In genomic region chr6:30889921-30890645, GRCh38 we compare ENCODE assay signal across 12 cellular contexts. TPM values are rescaled to one million over a fixed set of nuclear protein-coding genes. Genes with fewer than 3 reads are reported as not detected.
DNase-seq lines count a peak whose midpoint lies in the region; ATAC-seq, FAIRE-seq and TF ChIP-seq lines count a peak whose summit lies in the region.
"Had no signal": no experiment of that assay in that cellular context is flagged by ENCODE, and none has a peak within 500 bp of the region (broad histone marks: within the 10 kb centered on the region; RNA-seq: fewer than 3 reads in every experiment).

No MANE protein-coding gene starts in this region.

- TF ChIP-seq CTCF in astrocyte (IDR thresholded peaks at IDR 0.05; ENCODE audit: insufficient read depth, low read depth, low read length) (no peak), mesothelial cell of epicardium (IDR thresholded peaks at IDR 0.05; ENCODE audit: unreplicated experiment) (no peak), type B pancreatic cell (conservative IDR thresholded peaks at IDR 0.05) (no peak)

- FAIRE-seq in astrocyte (lab: Jason Lieb, UNC), result no peak

- peaks cover 6% of the 10 kb centered on the region for H3K27me3 Mint-ChIP-seq in activated CD8-positive, alpha-beta memory T cell treated with anti-CD3 and anti-CD28 coated beads, Interleukin-2, amount 10 ng/mL, durations not matched to agents 7 days and 5 days
- no peaks in the 10 kb centered on the region for H3K27me3 Mint-ChIP-seq in astrocyte (ENCODE audit: low read depth, unreplicated experiment)
- H3K27me3 Mint-ChIP-seq in mesothelial cell of epicardium (ENCODE audit: low read depth), result no peaks in the 10 kb centered on the region
- H3K27me3 Mint-ChIP-seq in type B pancreatic cell, result no peaks in the 10 kb centered on the region
- H3K27me3 Mint-ChIP-seq: T-cell had no signal

- H3K9me3 Mint-ChIP-seq in activated CD8-positive, alpha-beta memory T cell treated with anti-CD3 and anti-CD28 coated beads, Interleukin-2, amount 10 ng/mL, durations not matched to agents 7 days and 5 days (ENCODE audit: low read depth), result no peaks in the 10 kb centered on the region
- no peaks in the 10 kb centered on the region for H3K9me3 Mint-ChIP-seq in astrocyte (ENCODE audit: unreplicated experiment)
- no peaks in the 10 kb centered on the region for H3K9me3 Mint-ChIP-seq in mesothelial cell of epicardium
- no peaks in the 10 kb centered on the region for H3K9me3 Mint-ChIP-seq in type B pancreatic cell
- H3K9me3 Mint-ChIP-seq: IgD-negative memory B cell, T-cell had no signal

- peaks cover 42% of the 10 kb centered on the region for H3K4me1 ChIP-seq in astrocyte (ENCODE audit: insufficient read depth, low read length)
- peaks cover 14% of the 10 kb centered on the region for H3K4me1 ChIP-seq in effector memory CD4-positive, alpha-beta T cell (ENCODE audit: control insufficient read depth, insufficient read depth, low read length, poor library complexity, severe bottlenecking)

- ATAC-seq in activated CD8-positive, alpha-beta memory T cell treated with anti-CD3 and anti-CD28 coated beads, Interleukin-2, amount 10 ng/mL, durations not matched to agents 7 days and 5 days, result no peak
- ATAC-seq: T-cell had no signal

- no peak overlapping the region for H3K27ac ChIP-seq in astrocyte (ENCODE audit: low read depth, low read length)
- H3K27ac ChIP-seq in effector memory CD4-positive, alpha-beta T cell (ENCODE audit: insufficient read depth, low read length, poor library complexity, severe bottlenecking), result no peak overlapping the region

- H4K20me1 ChIP-seq in astrocyte (ENCODE audit: insufficient read depth, low read length), result peaks cover 23% of the 10 kb centered on the region

- H3K4me3 ChIP-seq in astrocyte (ENCODE audit: insufficient read depth, low read depth, low read length), result no peak overlapping the region
- no peak overlapping the region for H3K4me3 ChIP-seq in effector memory CD4-positive, alpha-beta T cell (ENCODE audit: insufficient read depth, low read depth, low read length, poor library complexity, severe bottlenecking)

- peaks cover 3% of the 10 kb centered on the region for H3K36me3 ChIP-seq in astrocyte (ENCODE audit: insufficient read depth, low read length)
- H3K36me3 ChIP-seq in effector memory CD4-positive, alpha-beta T cell (ENCODE audit: control insufficient read depth, insufficient read depth, low read length), result no peaks in the 10 kb centered on the region

- CTCF ChIA-PET in activated CD8-positive, alpha-beta memory T cell treated with anti-CD3 and anti-CD28 coated beads, Interleukin-2, amount 10 ng/mL, durations not matched to agents 7 days and 5 days (lab: Charles Lee), result no interaction called here

- H3K4me1 Mint-ChIP-seq in activated CD8-positive, alpha-beta memory T cell treated with anti-CD3 and anti-CD28 coated beads, Interleukin-2, amount 10 ng/mL, durations not matched to agents 7 days and 5 days, result peaks cover 8% of the 10 kb centered on the region
- H3K4me1 Mint-ChIP-seq in astrocyte (ENCODE audit: low read depth, unreplicated experiment) (peaks cover 41% of the 10 kb centered on the region), mesothelial cell of epicardium (peaks cover 39% of the 10 kb centered on the region), type B pancreatic cell (ENCODE audit: unreplicated experiment) (peaks cover 43% of the 10 kb centered on the region)

- no peak overlapping the region for H2AFZ ChIP-seq in astrocyte (ENCODE audit: low read depth, low read length)

- peaks cover 51% of the 10 kb centered on the region for H3K79me2 ChIP-seq in astrocyte (ENCODE audit: insufficient read depth, low read length)

- H3K4me2 ChIP-seq in astrocyte (ENCODE audit: low read length), result no peak overlapping the region

- no peaks in the 10 kb centered on the region for H3K27me3 ChIP-seq in astrocyte (ENCODE audit: insufficient read depth, low read length)
- H3K27me3 ChIP-seq in effector memory CD4-positive, alpha-beta T cell (replicated peaks; ENCODE audit: control insufficient read depth, insufficient read depth, low read length, poor library complexity, severe bottlenecking), result no peaks in the 10 kb centered on the region

- no peak overlapping the region for H3K4me3 Mint-ChIP-seq in activated CD8-positive, alpha-beta memory T cell treated with anti-CD3 and anti-CD28 coated beads, Interleukin-2, amount 10 ng/mL, durations not matched to agents 7 days and 5 days
- H3K4me3 Mint-ChIP-seq in astrocyte (ENCODE audit: unreplicated experiment), result peak overlapping the region; percentile 50
- H3K4me3 Mint-ChIP-seq in mesothelial cell of epicardium, result no peak overlapping the region
- H3K4me3 Mint-ChIP-seq in type B pancreatic cell, result no peak overlapping the region
- H3K4me3 Mint-ChIP-seq: T-cell had no signal

- H3K27ac Mint-ChIP-seq in activated CD8-positive, alpha-beta memory T cell treated with anti-CD3 and anti-CD28 coated beads, Interleukin-2, amount 10 ng/mL, durations not matched to agents 7 days and 5 days, result no peak overlapping the region
- H3K27ac Mint-ChIP-seq in astrocyte (ENCODE audit: unreplicated experiment) (peak overlapping the region; percentile 91), mesothelial cell of epicardium (peak overlapping the region; percentile 66), type B pancreatic cell (peak overlapping the region; percentile 78)
- H3K27ac Mint-ChIP-seq: IgD-negative memory B cell, T-cell had no signal

- no peak overlapping the region for H3K9ac ChIP-seq in astrocyte (ENCODE audit: low read length)

- no peaks in the 10 kb centered on the region for H3K9me3 ChIP-seq in astrocyte (ENCODE audit: insufficient read depth, low read depth, low read length)
- H3K9me3 ChIP-seq in effector memory CD4-positive, alpha-beta T cell (ENCODE audit: control insufficient read depth, low read length), result no peaks in the 10 kb centered on the region

- DNase-seq in activated CD8-positive, alpha-beta memory T cell treated with anti-CD3 and anti-CD28 coated beads, Interleukin-2, amount 50 U/mL, for 4 hours, result peak; percentile 7
- no peak for DNase-seq in activated CD8-positive, alpha-beta memory T cell treated with anti-CD3 and anti-CD28 coated beads, Interleukin-2, amount 10 ng/mL, durations not matched to agents 7 days and 5 days
- peak; percentile 37 for DNase-seq in astrocyte (ENCODE audit: low read depth)
- DNase-seq in mesothelial cell of epicardium (ENCODE audit: low spot score in 2 of 2, unreplicated experiment in 2 of 2), result no peak
- DNase-seq in type B pancreatic cell (ENCODE audit: extremely low spot score, unreplicated experiment), result no peak
- DNase-seq in NCI-H2227 treated with DMSO at 0.1 percent for 48 hours (lab: John Stamatoyannopoulos, UW), result no peak
- no peak for DNase-seq in activated naive CD4-positive, alpha-beta T cell (lab: John Stamatoyannopoulos, UW)
- no peak for DNase-seq in effector memory CD4-positive, alpha-beta T cell
- DNase-seq: cortex of kidney, NCI-H82, T-cell had no signal

- H3K36me3 Mint-ChIP-seq in activated CD8-positive, alpha-beta memory T cell treated with anti-CD3 and anti-CD28 coated beads, Interleukin-2, amount 10 ng/mL, durations not matched to agents 7 days and 5 days, result no peaks in the 10 kb centered on the region
- H3K36me3 Mint-ChIP-seq in astrocyte (ENCODE audit: low read depth, unreplicated experiment), result peaks cover 35% of the 10 kb centered on the region
- H3K36me3 Mint-ChIP-seq in mesothelial cell of epicardium, result peaks cover 24% of the 10 kb centered on the region
- H3K36me3 Mint-ChIP-seq in type B pancreatic cell, result peaks cover 29% of the 10 kb centered on the region

RNA-seq across cellular contexts. Expression of gene DDR1, which starts 5.8 kb away (rescaled TPM):
- 1 to 10 TPM; 3.8 to 4.9 TPM for total RNA-seq in activated CD8-positive, alpha-beta memory T cell treated with anti-CD3 and anti-CD28 coated beads, Interleukin-2, amount 10 ng/mL, durations not matched to agents 7 days and 5 days
- 144 and 156 TPM in 2 replicates for total RNA-seq in astrocyte
- total RNA-seq in mesothelial cell of epicardium, result 344 to 351 TPM (median 349 TPM) in 3 replicates
- 197 and 315 TPM in 2 replicates for total RNA-seq in type B pancreatic cell (ENCODE audit: low replicate concordance)

RNA-seq across cellular contexts. Expression of gene GTF2H4, which starts 17.9 kb away (rescaled TPM):
- 10 to 100 TPM; 30.0 to 34.9 TPM for total RNA-seq in activated CD8-positive, alpha-beta memory T cell treated with anti-CD3 and anti-CD28 coated beads, Interleukin-2, amount 10 ng/mL, durations not matched to agents 7 days and 5 days
- total RNA-seq in astrocyte, result 34.3 and 41.3 TPM in 2 replicates
- 62.1 to 65.4 TPM (median 62.2 TPM) in 3 replicates for total RNA-seq in mesothelial cell of epicardium
- total RNA-seq in type B pancreatic cell (ENCODE audit: low replicate concordance), result 40.8 and 78.7 TPM in 2 replicates

RNA-seq across cellular contexts. Expression of gene VARS2, which starts 24.0 kb away (rescaled TPM):
- total RNA-seq in activated CD8-positive, alpha-beta memory T cell treated with anti-CD3 and anti-CD28 coated beads, Interleukin-2, amount 10 ng/mL, durations not matched to agents 7 days and 5 days, result 10 to 100 TPM; 46.6 to 54.1 TPM
- 19.8 and 21.6 TPM in 2 replicates for total RNA-seq in astrocyte
- total RNA-seq in mesothelial cell of epicardium, result 62.1 to 70.6 TPM (median 67.4 TPM) in 3 replicates
- 43.8 and 79.4 TPM in 2 replicates for total RNA-seq in type B pancreatic cell (ENCODE audit: low replicate concordance)

RNA-seq across cellular contexts. Expression of gene SFTA2, which starts 41.9 kb away (rescaled TPM):
- not detected for total RNA-seq in activated CD8-positive, alpha-beta memory T cell treated with anti-CD3 and anti-CD28 coated beads, Interleukin-2, amount 10 ng/mL, durations not matched to agents 7 days and 5 days
- total RNA-seq in astrocyte (not detected in 2 replicates), mesothelial cell of epicardium (not detected in 3 replicates), type B pancreatic cell (ENCODE audit: low replicate concordance) (2.7 and 3.6 TPM in 2 replicates)

RNA-seq across cellular contexts. Expression of gene MUCL3, which starts 50.7 kb away (rescaled TPM):
- total RNA-seq in activated CD8-positive, alpha-beta memory T cell treated with anti-CD3 and anti-CD28 coated beads, Interleukin-2, amount 10 ng/mL, durations not matched to agents 7 days and 5 days, result not detected
- not detected in 2 replicates for total RNA-seq in astrocyte
- total RNA-seq in mesothelial cell of epicardium, result not detected in 3 replicates
- 0.31 and 3.5 TPM in 2 replicates for total RNA-seq in type B pancreatic cell (ENCODE audit: low replicate concordance)

Comparison
In these comparisons a context has a peak if more than half of its experiments do, and no peak if none do; other contexts are left out.
1. DNase-seq: peak in activated CD8-positive, alpha-beta memory T cell treated with anti-CD3 and anti-CD28 coated beads, Interleukin-2, amount 50 U/mL, for 4 hours (single experiment) and astrocyte (single experiment); none in activated CD8-positive, alpha-beta memory T cell treated with anti-CD3 and anti-CD28 coated beads, Interleukin-2, amount 10 ng/mL, durations not matched to agents 7 days and 5 days (single experiment), mesothelial cell of epicardium (0 of 2), type B pancreatic cell (single experiment), NCI-H2227 treated with DMSO at 0.1 percent for 48 hours (single experiment), activated naive CD4-positive, alpha-beta T cell (0 of 4) and effector memory CD4-positive, alpha-beta T cell (0 of 3).
2. RNA of gene DDR1, which starts 5.8 kb away (total RNA-seq): 344 to 351 TPM in mesothelial cell of epicardium, 197 to 315 TPM in type B pancreatic cell and 144 to 156 TPM in astrocyte; 3.8 to 4.9 TPM in activated CD8-positive, alpha-beta memory T cell treated with anti-CD3 and anti-CD28 coated beads, Interleukin-2, amount 10 ng/mL, durations not matched to agents 7 days and 5 days; every median in the first group is over 10 times any median in the second.